In the genomic region with DNA sequence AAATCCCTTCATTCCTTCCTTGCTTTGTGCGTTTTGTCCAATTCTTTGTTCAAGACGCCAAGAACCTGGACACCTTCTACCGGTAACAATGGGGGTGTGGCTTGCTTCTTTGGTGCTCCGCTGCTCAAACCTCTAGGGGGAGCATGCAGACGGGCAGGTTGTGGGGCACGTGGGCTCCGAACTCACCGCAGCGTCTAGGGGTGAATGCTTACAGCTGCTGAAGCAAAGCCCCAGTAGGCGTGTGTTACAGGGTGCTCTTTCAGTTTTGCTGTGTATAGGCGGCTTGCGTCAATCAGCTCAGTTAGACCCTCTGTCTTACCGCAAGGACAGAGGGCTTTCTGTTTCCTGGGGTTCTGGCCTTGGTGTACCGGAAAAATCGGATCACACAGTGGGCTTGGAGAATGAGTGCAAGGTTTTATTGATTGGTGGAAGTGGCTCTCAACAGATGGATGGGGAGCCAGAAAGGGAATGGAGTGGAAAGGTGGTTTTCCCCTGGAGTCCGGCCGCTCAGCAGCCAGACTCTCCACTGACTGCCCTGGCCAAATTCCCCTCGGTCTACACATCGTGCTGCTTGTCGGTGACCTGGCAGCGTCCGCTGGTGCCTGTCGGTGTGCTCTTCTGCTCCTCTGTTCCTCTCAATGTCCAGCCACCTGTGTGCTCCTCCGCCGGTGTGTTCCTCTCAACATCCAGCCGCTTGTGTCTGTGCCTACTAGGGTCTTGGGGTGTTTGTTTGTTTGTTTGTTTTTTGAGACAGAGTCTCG, we compare ENCODE assay signal across 8 cellular contexts. TPM values are rescaled to one million over a fixed set of nuclear protein-coding genes. Genes with fewer than 3 reads are reported as not detected.
DNase-seq lines count a peak whose midpoint lies in the region; ATAC-seq and TF ChIP-seq lines count a peak whose summit lies in the region.

No MANE protein-coding gene starts in this region.

- H3K4me3 ChIP-seq in body of pancreas, result no peak overlapping the region
- peak overlapping the region in 1 of 2 experiments; percentile 77 for H3K4me3 ChIP-seq in mesenchymal stem cell (ENCODE audit: insufficient read depth in 1 of 2, low read depth in 1 of 2, low read length in 2 of 2)

- H3K27me3 ChIP-seq in body of pancreas (no peaks in the 10 kb centered on the region), mesenchymal stem cell (ENCODE audit: control insufficient read depth in 1 of 2, insufficient read depth in 1 of 2, low read length in 2 of 2) (no peaks in the 10 kb centered on the region)

- H2BK5ac ChIP-seq in mesenchymal stem cell (ENCODE audit: low read depth, low read length, poor library complexity, severe bottlenecking), result no peak overlapping the region

- no peak overlapping the region for H3K18ac ChIP-seq in mesenchymal stem cell (ENCODE audit: low read depth in 1 of 2, low read length in 2 of 2)

- peak overlapping the region; percentile 86 for H3K4me3 Mint-ChIP-seq in stimulated activated memory B cell treated with anti-CD40 and anti-IgM and Interleukin-4, amounts not matched to agents 10 μg/mL and 1 μg/mL and 100 μg/mL, for 72 hours

- peaks cover 37% of the 10 kb centered on the region for H3K4me1 Mint-ChIP-seq in stimulated activated memory B cell treated with anti-CD40 and anti-IgM and Interleukin-4, amounts not matched to agents 10 μg/mL and 1 μg/mL and 100 μg/mL, for 72 hours

- no peaks in the 10 kb centered on the region for H3K79me1 ChIP-seq in mesenchymal stem cell (replicated peaks; ENCODE audit: low read length, poor library complexity, severe bottlenecking)

- H3K9me3 ChIP-seq in body of pancreas, result peaks cover 0 to 5% (median 0%) of the 10 kb centered on the region in 3 donors
- H3K9me3 ChIP-seq in mesenchymal stem cell (ENCODE audit: control insufficient read depth, low read length), result peaks cover 7% of the 10 kb centered on the region

- H3K27ac Mint-ChIP-seq in stimulated activated memory B cell treated with anti-CD40 and anti-IgM and Interleukin-4, amounts not matched to agents 10 μg/mL and 1 μg/mL and 100 μg/mL, for 72 hours, result peak overlapping the region; percentile 97

- H2AK5ac ChIP-seq in mesenchymal stem cell (ENCODE audit: low read length, severe bottlenecking), result no peak overlapping the region

- no peaks in the 10 kb centered on the region for H3K36me3 ChIP-seq in body of pancreas (replicated peaks in 1 of 2; ENCODE audit: insufficient read depth in 1 of 2, low read depth in 2 of 2)
- peaks cover 0 to 3% of the 10 kb centered on the region in 2 experiments for H3K36me3 ChIP-seq in mesenchymal stem cell (ENCODE audit: control insufficient read depth in 1 of 2, insufficient read depth in 2 of 2, low read depth in 1 of 2, low read length in 2 of 2)

- H4K91ac ChIP-seq in mesenchymal stem cell (ENCODE audit: low read length), result no peak overlapping the region

- peak; percentile 88 for ATAC-seq in GM21717 (IDR thresholded peaks at IDR 0.05; ENCODE audit: unreplicated experiment)
- no peak for ATAC-seq in body of pancreas
- ATAC-seq in stimulated activated memory B cell treated with anti-CD40 and anti-IgM and Interleukin-4, amounts not matched to agents 10 μg/mL and 1 μg/mL and 100 μg/mL, for 72 hours, result peak; percentile 96

- peaks cover 8% of the 10 kb centered on the region for H3K9me3 Mint-ChIP-seq in stimulated activated memory B cell treated with anti-CD40 and anti-IgM and Interleukin-4, amounts not matched to agents 10 μg/mL and 1 μg/mL and 100 μg/mL, for 72 hours

- 59 to 62% methylated on average over 26 to 27 of the region's 27 CpGs for WGBS in body of pancreas, 2 donors
- WGBS in mesenchymal stem cell, result 76% methylated on average over 27 of the region's 27 CpGs

- DNase-seq in GDM1 (lab: John Stamatoyannopoulos, UW) (peak; percentile 67), M059J (ENCODE audit: low read depth) (peak; percentile 77), T-helper 2 cell (peak; percentile 20 to 92 (median 56)), body of pancreas (peak; percentile 19 to 39 (median 30)), mesenchymal stem cell (no peak), ecto neural progenitor cell (ENCODE audit: low spot score) (no peak)

- H3K4ac ChIP-seq in mesenchymal stem cell (ENCODE audit: low read depth in 1 of 2, low read length in 2 of 2), result no peak overlapping the region

- H2BK15ac ChIP-seq in mesenchymal stem cell (ENCODE audit: low read depth, poor library complexity, severe bottlenecking), result no peak overlapping the region

- H4K8ac ChIP-seq in mesenchymal stem cell (ENCODE audit: low read length), result peak overlapping the region; percentile 27

- H3K36me3 Mint-ChIP-seq in stimulated activated memory B cell treated with anti-CD40 and anti-IgM and Interleukin-4, amounts not matched to agents 10 μg/mL and 1 μg/mL and 100 μg/mL, for 72 hours, result peaks cover 12% of the 10 kb centered on the region

- H3K27ac ChIP-seq in body of pancreas (no peak overlapping the region), mesenchymal stem cell (ENCODE audit: low read length, poor library complexity, severe bottlenecking) (no peak overlapping the region)

- peak in 6 of 7 experiments; percentile 19 to 39 (median 24) for TF ChIP-seq CTCF in body of pancreas (IDR thresholded peaks at IDR 0.05)

- no peak overlapping the region for H2AFZ ChIP-seq in mesenchymal stem cell (ENCODE audit: low read depth, low read length)

- no peak overlapping the region for H2BK12ac ChIP-seq in mesenchymal stem cell (ENCODE audit: low read length in 2 of 2)

- H3K27me3 Mint-ChIP-seq in stimulated activated memory B cell treated with anti-CD40 and anti-IgM and Interleukin-4, amounts not matched to agents 10 μg/mL and 1 μg/mL and 100 μg/mL, for 72 hours, result no peaks in the 10 kb centered on the region

- H3K9ac ChIP-seq in mesenchymal stem cell (ENCODE audit: low read length), result peak overlapping the region; percentile 88

- no peak overlapping the region for H2BK120ac ChIP-seq in mesenchymal stem cell (ENCODE audit: low read depth, low read length)

- TF ChIP-seq POLR2A in body of pancreas (IDR thresholded peaks at IDR 0.05), result no peak

- no peak overlapping the region for H3K23ac ChIP-seq in mesenchymal stem cell (ENCODE audit: low read length in 2 of 2)

- intact Hi-C loops in body of pancreas (cut with DNase I), result no loop called here

- H3K14ac ChIP-seq in mesenchymal stem cell (ENCODE audit: low read length in 2 of 2), result no peak overlapping the region

- no peak overlapping the region for H3K4me2 ChIP-seq in mesenchymal stem cell (ENCODE audit: low read length, poor library complexity, severe bottlenecking)

- H3K4me1 ChIP-seq in body of pancreas (peaks cover 14% of the 10 kb centered on the region), mesenchymal stem cell (ENCODE audit: control insufficient read depth, insufficient read depth, low read depth, low read length) (peaks cover 11% of the 10 kb centered on the region)

RNA-seq across cellular contexts. Expression of a gene that starts 1.2 kb away (rescaled TPM):
- total RNA-seq in M059J (2014; rRNA removed; shearing (Covaris generic)), result 0.71 and 1.6 TPM in 2 replicates
- total RNA-seq in body of pancreas, result 1 to 10 TPM in 1 of 2 donors, not detected in 1; 3.4 TPM
- 1.1 TPM for polyA plus RNA-seq in mesenchymal stem cell (2013, experiment 1 of 2)
- polyA plus RNA-seq in mesenchymal stem cell (2013, experiment 2 of 2), result 1.2 TPM

RNA-seq across cellular contexts. Expression of a gene that starts 1.3 kb away (rescaled TPM):
- total RNA-seq in M059J (2014; rRNA removed; shearing (Covaris generic)), result not detected in 2 replicates
- not detected for total RNA-seq in body of pancreas
- polyA plus RNA-seq in mesenchymal stem cell (2013, experiment 1 of 2), result 0.04 TPM
- polyA plus RNA-seq in mesenchymal stem cell (2013, experiment 2 of 2), result not detected

RNA-seq across cellular contexts. Expression of a gene that starts 40.7 kb away (rescaled TPM):
- 22.0 and 27.2 TPM in 2 replicates for total RNA-seq in M059J (2014; rRNA removed; shearing (Covaris generic))
- 10 to 100 TPM in 1 of 2 donors, 1 to 10 TPM in 1; 8.9 to 10.6 TPM for total RNA-seq in body of pancreas
- 8.6 TPM for polyA plus RNA-seq in mesenchymal stem cell (2013, experiment 1 of 2)
- polyA plus RNA-seq in mesenchymal stem cell (2013, experiment 2 of 2), result 8.8 TPM

RNA-seq across cellular contexts. Expression of a gene that starts 44.6 kb away (rescaled TPM):
- total RNA-seq in M059J (2014; rRNA removed; shearing (Covaris generic)), result 1.7 and 2.9 TPM in 2 replicates
- under 1 TPM in 1 of 2 donors, not detected in 1; 0.52 TPM for total RNA-seq in body of pancreas
- 2.0 TPM for polyA plus RNA-seq in mesenchymal stem cell (2013, experiment 1 of 2)
- 2.0 TPM for polyA plus RNA-seq in mesenchymal stem cell (2013, experiment 2 of 2)

RNA-seq across cellular contexts. Expression of a gene that starts 49.1 kb away (rescaled TPM):
- total RNA-seq in M059J (2014; rRNA removed; shearing (Covaris generic)), result 33.4 and 110 TPM in 2 replicates
- 10 to 100 TPM; 17.8 to 79.1 TPM for total RNA-seq in body of pancreas
- 0.19 TPM for polyA plus RNA-seq in mesenchymal stem cell (2013, experiment 1 of 2)
- not detected for polyA plus RNA-seq in mesenchymal stem cell (2013, experiment 2 of 2)

Comparison
In these comparisons a context has a peak if more than half of its experiments do, and no peak if none do; other contexts are left out.
1. DNase-seq: peak in GDM1 (single experiment), M059J (single experiment), T-helper 2 cell (5 of 5) and body of pancreas (4 of 4); none in mesenchymal stem cell (single experiment) and ecto neural progenitor cell (single experiment).